In the genomic region with DNA sequence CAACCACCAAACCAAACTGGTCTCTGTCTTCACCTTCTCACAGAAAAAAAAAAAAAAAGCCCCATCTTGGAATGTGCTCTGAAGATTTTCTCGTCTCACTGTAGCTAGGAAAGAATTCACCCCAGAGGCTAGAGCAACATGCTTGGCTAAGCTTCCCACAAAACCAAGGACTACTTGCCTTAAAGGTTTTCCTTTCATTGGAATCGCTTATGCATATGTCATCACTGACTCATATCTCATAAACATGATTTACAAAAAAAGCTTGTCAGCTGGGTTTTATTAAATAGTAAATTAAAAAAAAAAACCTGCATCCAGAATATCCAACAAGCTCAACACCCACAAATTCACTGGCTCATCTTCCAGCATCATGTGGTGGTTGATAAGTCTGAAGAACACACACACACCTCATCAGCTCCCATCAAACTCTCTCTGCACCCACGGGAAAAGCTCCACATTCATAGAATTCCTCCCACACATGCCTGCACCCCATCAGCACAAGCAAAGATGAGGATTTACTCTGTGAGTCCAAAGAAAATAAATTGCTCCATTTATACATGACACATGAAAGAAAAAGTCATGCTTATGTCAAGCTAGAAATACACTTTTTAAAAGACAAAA, we compare ENCODE assay signal across 10 cellular contexts.
DNase-seq lines count a peak whose midpoint lies in the region; ATAC-seq and TF ChIP-seq lines count a peak whose summit lies in the region.
"Had no signal": no experiment of that assay in that cellular context is flagged by ENCODE, and none has a peak within 500 bp of the region (broad histone marks: within the 10 kb centered on the region; RNA-seq: fewer than 3 reads in every experiment).

No MANE protein-coding gene starts in this region.

- TF ChIP-seq CTCF in fibroblast of mammary gland (conservative IDR thresholded peaks at IDR 0.05; ENCODE audit: control insufficient read depth, insufficient read depth, low read depth, low read length): no peak

- ATAC-seq in GM21737 (IDR thresholded peaks at IDR 0.05; ENCODE audit: unreplicated experiment): no peak
- ATAC-seq in GM21367 (IDR thresholded peaks at IDR 0.05; ENCODE audit: unreplicated experiment): no peak

- in situ Hi-C loops in SK-MEL-5 (cut with HindIII; ENCODE audit: low pct_unique_long_range_greater_than_20kb, low sequenced_read_pairs): no loop called here

- DNase-seq in GM03348 (ENCODE audit: low spot score) (peak; percentile 79), SK-MEL-5 (ENCODE audit: low read depth, low spot score) (peak; percentile 82), fibroblast of mammary gland (ENCODE audit: low read depth) (peak; percentile 97), putamen (ENCODE audit: low spot score) (peak; percentile 69), retina (no peak), HuH-7.5 (ENCODE audit: low spot score) (no peak)
- DNase-seq: activated CD8-positive, alpha-beta memory T cell treated with anti-CD3 and anti-CD28 coated beads, Interleukin-2, amount 50 U/mL, for 4 hours; MM.1S had no signal

- H3K4me3 ChIP-seq in fibroblast of mammary gland (ENCODE audit: control insufficient read depth, low read depth, low read length): no peak overlapping the region

Comparison
In these comparisons a context has a peak if more than half of its experiments do, and no peak if none do; other contexts are left out.
1. DNase-seq: peak in GM03348 (single experiment), SK-MEL-5 (single experiment), fibroblast of mammary gland (single experiment) and putamen (single experiment); none in retina (single experiment) and HuH-7.5 (single experiment).